In the genomic region with DNA sequence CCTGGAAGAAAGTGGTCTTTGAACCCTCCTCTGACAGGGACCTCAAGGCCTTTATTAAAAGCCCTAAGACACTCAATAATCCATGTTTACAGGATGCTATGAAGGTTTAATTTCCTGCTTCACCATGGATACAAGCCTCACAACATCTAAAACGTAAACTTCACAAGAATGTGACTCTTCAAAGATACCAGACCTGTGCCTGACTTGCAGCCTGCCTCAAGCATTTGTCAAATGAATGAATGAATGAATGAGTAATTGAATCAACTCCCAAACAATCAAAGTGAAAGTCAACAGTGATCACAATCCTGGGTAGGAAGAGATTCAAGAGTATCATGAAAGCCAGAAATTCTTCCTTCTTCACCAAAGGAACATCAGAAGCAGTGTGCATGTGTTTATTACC, we compare ENCODE assay signal across 12 cellular contexts. TPM values are rescaled to one million over a fixed set of nuclear protein-coding genes. Genes with fewer than 3 reads are reported as not detected.
A peak's percentile ranks its signal among the peaks of the same experiment; 100 is the strongest.
DNase-seq lines count a peak whose midpoint lies in the region; ATAC-seq and TF ChIP-seq lines count a peak whose summit lies in the region.
"Had no signal": no experiment of that assay in that cellular context is flagged by ENCODE, and none has a peak within 500 bp of the region (broad histone marks: within the 10 kb centered on the region; RNA-seq: fewer than 3 reads in every experiment).

No MANE protein-coding gene starts in this region.

- H3K4me3 Mint-ChIP-seq in MCF 10A (ENCODE audit: unreplicated experiment): no peak overlapping the region
- H3K4me3 Mint-ChIP-seq in immature natural killer cell: no peak overlapping the region
- H3K4me3 Mint-ChIP-seq: CD8-positive, alpha-beta memory T cell had no signal

- H3K36me3 Mint-ChIP-seq in MCF 10A (ENCODE audit: insufficient read depth, unreplicated experiment): peaks cover 25% of the 10 kb centered on the region
- peaks cover 3 to 13% (median 9%) of the 10 kb centered on the region in 3 donors for H3K36me3 Mint-ChIP-seq in immature natural killer cell

- H3K18ac ChIP-seq in mesendoderm (ENCODE audit: low read length): no peak overlapping the region

- 16% methylated on average over 1 of the region's 1 CpG for WGBS in right cardiac atrium
- no CpG with 5 or more reads among the region's 1 CpG for WGBS in mesendoderm (ENCODE audit: extremely low coverage, insufficient coverage, low lambda C conversion rate)

- intact Hi-C loops in right cardiac atrium (cut with DNase I): no loop called here
- intact Hi-C loops in cardiac septum (cut with DNase I): loop anchor here (5.0 kb wide), 1 partner anchor 93 kb away; no protein-coding TSS in a partner anchor
- intact Hi-C loops in MCF 10A (cut with micrococcal nuclease): no loop called here
- intact Hi-C loops in upper lobe of right lung (cut with DNase I): no loop called here

- no peak overlapping the region for H3K4me2 ChIP-seq in mesendoderm (ENCODE audit: low read length)

- no peak overlapping the region for H2BK120ac ChIP-seq in mesendoderm (ENCODE audit: low read depth, low read length)

- no peak overlapping the region for H3K23ac ChIP-seq in mesendoderm (ENCODE audit: low read length)

- H3K79me2 ChIP-seq in mesendoderm (ENCODE audit: control insufficient read depth, insufficient read depth, low read length): peaks cover 78% of the 10 kb centered on the region

- H3K27me3 Mint-ChIP-seq in MCF 10A (ENCODE audit: insufficient read depth, unreplicated experiment): no peaks in the 10 kb centered on the region
- H3K27me3 Mint-ChIP-seq in immature natural killer cell (ENCODE audit: low read depth in 3 of 3): peaks cover 0 to 4% (median 2%) of the 10 kb centered on the region in 3 donors
- H3K27me3 Mint-ChIP-seq: CD8-positive, alpha-beta memory T cell had no signal

- H2BK15ac ChIP-seq in mesendoderm (replicated peaks; ENCODE audit: low read depth): no peak overlapping the region

- H3K4me3 ChIP-seq in right cardiac atrium (ENCODE audit: low read length) (no peak overlapping the region), mesendoderm (ENCODE audit: low read length) (no peak overlapping the region), upper lobe of right lung (no peak overlapping the region)

- H3K27ac Mint-ChIP-seq in MCF 10A (ENCODE audit: low read depth, unreplicated experiment) (peak overlapping the region; percentile 78), immature natural killer cell (peak overlapping the region in 2 of 6 donors; percentile 11 to 21)

- peaks cover under 1% of the 10 kb centered on the region for H3K9me3 Mint-ChIP-seq in MCF 10A (ENCODE audit: unreplicated experiment)
- no peaks in the 10 kb centered on the region for H3K9me3 Mint-ChIP-seq in immature natural killer cell

- H3K9me3 ChIP-seq in right cardiac atrium (ENCODE audit: control insufficient read depth, low read length): no peaks in the 10 kb centered on the region
- no peaks in the 10 kb centered on the region for H3K9me3 ChIP-seq in upper lobe of right lung

- H3K4me1 ChIP-seq in right cardiac atrium (ENCODE audit: control insufficient read depth, insufficient read depth, low read length) (peaks cover 37% of the 10 kb centered on the region), mesendoderm (ENCODE audit: control insufficient read depth, low read depth, low read length) (peaks cover 25% of the 10 kb centered on the region), upper lobe of right lung (peaks cover 74% of the 10 kb centered on the region)

- CTCF ChIA-PET in MCF 10A (lab: Yijun Ruan, JAX): interaction anchor here (0.6 to 1.3 kb wide), 4 partner anchors 9 to 338 kb away, joined by 3 to 4 read pairs (median 3); no protein-coding TSS in a partner anchor

- H2AK5ac ChIP-seq in mesendoderm (ENCODE audit: low read length): no peak overlapping the region

- ATAC-seq in right cardiac atrium (no peak), upper lobe of right lung (no peak)

- H4K5ac ChIP-seq in mesendoderm (ENCODE audit: low read length): no peak overlapping the region

- DNase-seq in right cardiac atrium (no peak), cardiac septum (ENCODE audit: low spot score) (no peak), MCF 10A (ENCODE audit: unreplicated experiment) (no peak), mesendoderm (peak; percentile 81), upper lobe of right lung (no peak), immature natural killer cell (no peak), NCI-H187 (lab: John Stamatoyannopoulos, UW) (no peak)
- DNase-seq in activated CD8-positive, alpha-beta memory T cell treated with anti-CD3 and anti-CD28 coated beads for 24 hours: no peak
- DNase-seq: activated CD4-positive, alpha-beta T cell treated with anti-CD3 and anti-CD28 coated beads, Interleukin-2, amount 50 U/mL, for 1 hour; effector memory CD4-positive, alpha-beta T cell; Karpas-422 had no signal

- H3K4me1 Mint-ChIP-seq in MCF 10A (ENCODE audit: insufficient read depth, unreplicated experiment) (peaks cover 50% of the 10 kb centered on the region), immature natural killer cell (peaks cover 46 to 65% of the 10 kb centered on the region in 2 donors)

- H3K27ac ChIP-seq in right cardiac atrium (ENCODE audit: low read length): peak overlapping the region; percentile 7
- H3K27ac ChIP-seq in mesendoderm (ENCODE audit: low read depth, low read length): peak overlapping the region; percentile 19
- H3K27ac ChIP-seq in upper lobe of right lung: peak overlapping the region; percentile 79

- H3K9ac ChIP-seq in mesendoderm (ENCODE audit: low read length): no peak overlapping the region

- TF ChIP-seq CTCF in MCF 10A (IDR thresholded peaks at IDR 0.05; ENCODE audit: unreplicated experiment) (no peak), upper lobe of right lung (IDR thresholded peaks at IDR 0.05) (no peak)

- H3K4ac ChIP-seq in mesendoderm (ENCODE audit: low read depth, low read length): no peak overlapping the region

- POLR2A ChIA-PET in MCF 10A (lab: Yijun Ruan, JAX): interaction anchor here (0.7 to 7.0 kb wide), 6 partner anchors 8 to 125 kb away, joined by 3 to 61 read pairs (median 6); partner anchors contain the start of gene KLF7

- no peak overlapping the region for H4K8ac ChIP-seq in mesendoderm (ENCODE audit: low read depth, low read length)

- H3K36me3 ChIP-seq in mesendoderm (ENCODE audit: control insufficient read depth, insufficient read depth, low read length) (no peaks in the 10 kb centered on the region), upper lobe of right lung (no peaks in the 10 kb centered on the region)

- no peak overlapping the region for H3K56ac ChIP-seq in mesendoderm (ENCODE audit: low read length)

- H2BK5ac ChIP-seq in mesendoderm (ENCODE audit: low read length): no peak overlapping the region

- no TSS peak for BruUV-seq in MCF 10A (replicated peaks; lab: Mats Ljungman, UMichigan)

- H3K27me3 ChIP-seq in right cardiac atrium (ENCODE audit: control insufficient read depth, insufficient read depth) (no peaks in the 10 kb centered on the region), mesendoderm (ENCODE audit: insufficient read depth, low read length, poor library complexity) (no peaks in the 10 kb centered on the region), upper lobe of right lung (no peaks in the 10 kb centered on the region)

- H3K79me1 ChIP-seq in mesendoderm (ENCODE audit: low read length): peaks cover 24% of the 10 kb centered on the region

RNA-seq across cellular contexts. Expression of gene KLF7, which starts 30.4 kb away (rescaled TPM):
- total RNA-seq in right cardiac atrium (10 to 100 TPM; 18.2 to 35.6 (median 27.0) TPM), cardiac septum (34.4 TPM), MCF 10A (2022) (40.1 and 51.8 TPM in 2 replicates), upper lobe of right lung (62.1 TPM)
- polyA plus RNA-seq in right cardiac atrium (6.0 TPM), immature natural killer cell (10 to 100 TPM in 1 of 3 donors, 1 to 10 TPM in 2; 3.5 to 10.2 (median 6.7) TPM)
- 44.5 TPM for polyA plus RNA-seq in mesendoderm (2013, experiment 1 of 2)
- 41.8 TPM for polyA plus RNA-seq in mesendoderm (2013, experiment 2 of 2)

Comparison
In these comparisons a context has a peak if more than half of its experiments do, and no peak if none do; other contexts are left out.
1. H3K27ac ChIP-seq: peak in every context shown above with its lines; median percentile 79 in upper lobe of right lung; 19 in mesendoderm; 7 in right cardiac atrium.